ENCODE assay signal across 9 cellular contexts in genomic region chr12:113154351-113154973, GRCh38. TPM values are rescaled to one million over a fixed set of nuclear protein-coding genes. Genes with fewer than 3 reads are reported as not detected.
DNase-seq lines count a peak whose midpoint lies in the region; TF ChIP-seq lines count a peak whose summit lies in the region.
"Had no signal": no experiment of that assay in that cellular context is flagged by ENCODE, and none has a peak within 500 bp of the region (broad histone marks: within the 10 kb centered on the region; RNA-seq: fewer than 3 reads in every experiment).

No MANE protein-coding gene starts in this region.

- H3K4me3 Mint-ChIP-seq in activated naive CD8-positive, alpha-beta T cell, result peak overlapping the region; percentile 68

- H3K36me3 ChIP-seq in prostate gland, result peaks cover 6 to 16% of the 10 kb centered on the region in 2 donors

- DNase-seq in AG04449 (ENCODE audit: low read depth, low spot score) (no peak), GM13977 (ENCODE audit: low spot score) (peak; percentile 67), iris pigment epithelial cell (ENCODE audit: low read depth) (peak; percentile 35), midbrain (lab: John Stamatoyannopoulos, UW) (no peak), T1000 (lab: John Stamatoyannopoulos, UW) (no peak), prostate gland (ENCODE audit: low spot score) (no peak)
- DNase-seq in central memory CD4-positive, alpha-beta T cell, result no peak

- H3K4me3 ChIP-seq in AG04449 (ENCODE audit: low read depth, low read length), result peak overlapping the region; percentile 8; the same call in 1 of the 2 replicates
- H3K4me3 ChIP-seq in prostate gland, result no peak overlapping the region

- H3K27ac ChIP-seq in prostate gland, result no peak overlapping the region

- CTCF ChIA-PET in AG04449 (lab: Yijun Ruan, JAX), result interaction anchor here (1.3 to 7.8 kb wide), 5 partner anchors 9 to 161 kb away, joined by 4 to 86 read pairs (median 17); no protein-coding TSS in a partner anchor

- intact Hi-C loops in prostate gland (cut with DNase I), result no loop called here

- H3K9me3 Mint-ChIP-seq in activated naive CD8-positive, alpha-beta T cell (ENCODE audit: low read depth), result no peaks in the 10 kb centered on the region
- H3K9me3 Mint-ChIP-seq: nephron had no signal

- in situ Hi-C loops in GM13977 (cut with MboI; ENCODE audit: low pct_unique_long_range_greater_than_20kb, low sequenced_read_pairs, unreplicated experiment), result no loop called here

- TF ChIP-seq POLR2A in prostate gland (IDR thresholded peaks at IDR 0.05), result no peak

- H3K4me1 Mint-ChIP-seq in activated naive CD8-positive, alpha-beta T cell (ENCODE audit: low read depth), result peaks cover 24% of the 10 kb centered on the region

- POLR2A ChIA-PET in AG04449 (lab: Yijun Ruan, JAX), result interaction anchor here (0.6 kb wide), 1 partner anchor 34 kb away, joined by 3 read pairs; no protein-coding TSS in a partner anchor

- peaks cover 10% of the 10 kb centered on the region for H3K27me3 ChIP-seq in prostate gland (replicated peaks; ENCODE audit: insufficient read depth)

- no peak overlapping the region for H3K27ac Mint-ChIP-seq in activated naive CD8-positive, alpha-beta T cell
- H3K27ac Mint-ChIP-seq: nephron had no signal

- H3K9me3 ChIP-seq in prostate gland, result no peaks in the 10 kb centered on the region

- H3K36me3 Mint-ChIP-seq in activated naive CD8-positive, alpha-beta T cell, result no peaks in the 10 kb centered on the region

- TF ChIP-seq CTCF in AG04449 (IDR thresholded peaks at IDR 0.05; ENCODE audit: insufficient read depth, low read length, missing control alignments) (no peak), GM13977 (IDR thresholded peaks at IDR 0.05; ENCODE audit: extremely low read depth, insufficient read depth, missing control alignments) (no peak), prostate gland (IDR thresholded peaks at IDR 0.05) (no peak)

- H3K4me1 ChIP-seq in prostate gland (replicated peaks), result peaks cover 12% of the 10 kb centered on the region

- H3K27me3 Mint-ChIP-seq in activated naive CD8-positive, alpha-beta T cell, result no peaks in the 10 kb centered on the region

- 3% methylated on average over 39 of the region's 51 CpGs for WGBS in prostate gland

RNA-seq across cellular contexts. Expression of gene CFAP73, which starts 4.9 kb away (rescaled TPM):
- total RNA-seq in prostate gland, result under 1 TPM in 1 of 2 donors, not detected in 1; 0.57 TPM

RNA-seq across cellular contexts. Expression of gene RASAL1, which starts 18.9 kb away (rescaled TPM):
- 1 to 10 TPM; 1.6 to 9.9 TPM for total RNA-seq in prostate gland

RNA-seq across cellular contexts. Expression of gene DDX54, which starts 30.8 kb away (rescaled TPM):
- total RNA-seq in prostate gland, result 100 to 1,000 TPM in 1 of 2 donors, 10 to 100 TPM in 1; 66.3 to 119 TPM

RNA-seq across cellular contexts. Expression of gene RITA1, which starts 31.1 kb away (rescaled TPM):
- total RNA-seq in prostate gland, result 10 to 100 TPM; 29.0 to 39.7 TPM

Comparison
In these comparisons a context has a peak if more than half of its experiments do, and no peak if none do; other contexts are left out.
1. DNase-seq: peak in GM13977 (single experiment) and iris pigment epithelial cell (single experiment); none in AG04449 (single experiment), midbrain (single experiment), central memory CD4-positive, alpha-beta T cell (single experiment), T1000 (single experiment) and prostate gland (single experiment).